Comparison of ENCODE assay signal across 16 cellular contexts in the genomic region with DNA sequence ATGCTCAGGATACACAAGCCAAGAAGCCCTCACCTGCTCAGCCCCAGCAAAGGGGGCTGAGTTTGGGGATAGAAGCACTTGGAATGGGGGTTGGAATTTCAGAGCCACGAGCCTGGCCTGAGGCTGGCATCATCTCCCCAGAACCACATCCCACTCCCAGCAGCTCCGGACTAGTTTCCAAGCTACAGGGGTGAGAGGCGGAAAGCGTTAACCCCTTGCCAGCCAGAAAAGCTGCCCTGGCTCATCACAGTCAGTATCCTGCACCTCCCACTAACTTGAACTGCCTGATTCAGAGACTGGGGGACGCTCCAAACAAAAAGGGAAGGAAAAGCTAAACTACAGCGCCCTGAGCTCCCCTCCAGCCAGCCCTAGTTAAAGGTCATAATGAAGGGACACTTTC. TPM values are rescaled to one million over a fixed set of nuclear protein-coding genes. Genes with fewer than 3 reads are reported as not detected.
DNase-seq lines count a peak whose midpoint lies in the region; ATAC-seq and TF ChIP-seq lines count a peak whose summit lies in the region.
"Had no signal": no experiment of that assay in that cellular context is flagged by ENCODE, and none has a peak within 500 bp of the region (broad histone marks: within the 10 kb centered on the region; RNA-seq: fewer than 3 reads in every experiment).

No MANE protein-coding gene starts in this region.

- H3K36me3 ChIP-seq in H7 (replicated peaks; ENCODE audit: control insufficient read depth, insufficient read depth, low read length), result no peaks in the 10 kb centered on the region
- H3K36me3 ChIP-seq in sigmoid colon, result no peaks in the 10 kb centered on the region
- H3K36me3 ChIP-seq in endodermal cell (ENCODE audit: control insufficient read depth, insufficient read depth, low read length), result no peaks in the 10 kb centered on the region

- POLR2A ChIA-PET in WTC11 (lab: Charles Lee), result no interaction called here

- intact Hi-C loops in sigmoid colon (cut with DNase I), result no loop called here

- H3K4me1 Mint-ChIP-seq in WTC11 (peaks cover 11% of the 10 kb centered on the region; the same call in 1 of the 2 replicates), endodermal cell (peaks cover 13% of the 10 kb centered on the region)

- peak; percentile 61 for DNase-seq in H7
- no peak for DNase-seq in WTC11 (ENCODE audit: low spot score)
- DNase-seq in mesenteric fat pad (ENCODE audit: low spot score), result peak; percentile 28
- peak; percentile 14 for DNase-seq in sigmoid colon
- no peak for DNase-seq in activated CD4-positive, alpha-beta T cell treated with anti-CD3 and anti-CD28 coated beads, Interleukin-2, amount 50 U/mL, for 48 hours
- no peak for DNase-seq in NCI-H1105 (lab: John Stamatoyannopoulos, UW)
- no peak for DNase-seq in GM20000 (ENCODE audit: low spot score)
- no peak for DNase-seq in endodermal cell
- DNase-seq: AML-193; Caco-2; CD4-positive, alpha-beta T cell; GDM1; HCEC 1CT had no signal

- 0 out of 2 replicates have a peak overlapping the region, but pooled peaks have one; percentile 15 for H3K27ac Mint-ChIP-seq in WTC11
- H3K27ac Mint-ChIP-seq in endodermal cell, result no peak overlapping the region
- H3K27ac Mint-ChIP-seq: CD4-positive, alpha-beta T cell had no signal

- CTCF ChIA-PET in WTC11 (lab: Charles Lee), result interaction anchor here (1.6 to 2.4 kb wide), 2 partner anchors 29 to 87 kb away, joined by 6 to 23 read pairs; no protein-coding TSS in a partner anchor

- TF ChIP-seq CTCF in WTC11 (IDR thresholded peaks at IDR 0.05), result no peak
- TF ChIP-seq CTCF in sigmoid colon (IDR thresholded peaks at IDR 0.05), result no peak
- no peak for TF ChIP-seq CTCF in GM20000 (IDR thresholded peaks at IDR 0.05; ENCODE audit: extremely low read depth, missing control alignments)
- no peak for TF ChIP-seq CTCF in endodermal cell (conservative IDR thresholded peaks at IDR 0.05)

- H3K27ac ChIP-seq in sigmoid colon (no peak overlapping the region), endodermal cell (ENCODE audit: low read depth, low read length) (no peak overlapping the region)
- H3K27ac ChIP-seq: A549, C4-2B had no signal

- H3K4me3 ChIP-seq in H7 (ENCODE audit: insufficient read depth, low read depth, low read length) (no peak overlapping the region), sigmoid colon (no peak overlapping the region), endodermal cell (ENCODE audit: low read length) (no peak overlapping the region)
- H3K4me3 ChIP-seq: A549 had no signal

- H3K9me3 ChIP-seq in sigmoid colon (no peaks in the 10 kb centered on the region), endodermal cell (ENCODE audit: control insufficient read depth, low read length) (no peaks in the 10 kb centered on the region)
- H3K9me3 ChIP-seq: A549, Caco-2 had no signal

- 57 to 62% methylated on average over 6 of the region's 6 CpGs for WGBS in sigmoid colon, 2 donors
- WGBS in endodermal cell (ENCODE audit: insufficient coverage in 1 of 2, insufficient read length in 1 of 2), 2 experiments, result 55 to 63% methylated on average over 1 to 6 of the region's 6 CpGs

- TF ChIP-seq EP300 in sigmoid colon (IDR thresholded peaks at IDR 0.05), result no peak

- no peak for TF ChIP-seq POLR2A in sigmoid colon (IDR thresholded peaks at IDR 0.05)

- no peaks in the 10 kb centered on the region for H3K9me3 Mint-ChIP-seq in WTC11
- H3K9me3 Mint-ChIP-seq in endodermal cell, result no peaks in the 10 kb centered on the region
- H3K9me3 Mint-ChIP-seq: CD4-positive, alpha-beta T cell had no signal

- H3K4me1 ChIP-seq in sigmoid colon (peaks cover 0 to 14% (median 5%) of the 10 kb centered on the region in 4 donors), endodermal cell (ENCODE audit: control insufficient read depth, insufficient read depth, low read length) (peaks cover 16% of the 10 kb centered on the region)
- H3K4me1 ChIP-seq: A549, Caco-2 had no signal

- H3K36me3 Mint-ChIP-seq in WTC11, result no peaks in the 10 kb centered on the region
- H3K36me3 Mint-ChIP-seq in endodermal cell (ENCODE audit: low read depth), result no peaks in the 10 kb centered on the region

- no peak overlapping the region for H3K9ac ChIP-seq in endodermal cell (ENCODE audit: extremely low read depth, low read length, poor library complexity, severe bottlenecking)

- H3K4me3 Mint-ChIP-seq in WTC11, result no peak overlapping the region
- no peak overlapping the region for H3K4me3 Mint-ChIP-seq in endodermal cell
- H3K4me3 Mint-ChIP-seq: CD4-positive, alpha-beta T cell had no signal

- H3K27me3 Mint-ChIP-seq in WTC11 (ENCODE audit: low read depth) (peaks cover 3% of the 10 kb centered on the region; the same call in 1 of the 2 replicates), endodermal cell (ENCODE audit: insufficient read depth) (peaks cover 17% of the 10 kb centered on the region)
- H3K27me3 Mint-ChIP-seq: CD4-positive, alpha-beta T cell had no signal

- peak; percentile 69 for ATAC-seq in WTC11
- ATAC-seq: A549 had no signal

- H3K27me3 ChIP-seq in H7 (ENCODE audit: control insufficient read depth, insufficient read depth, low read length), result no peaks in the 10 kb centered on the region; the same call in 1 of the 2 replicates
- H3K27me3 ChIP-seq in sigmoid colon, result no peaks in the 10 kb centered on the region
- peaks cover 13% of the 10 kb centered on the region for H3K27me3 ChIP-seq in endodermal cell (ENCODE audit: control insufficient read depth, insufficient read depth, low read length, poor library complexity, severe bottlenecking)

TF ChIP-seq in WTC11, 78 proteins besides CTCF, POLR2A, EP300 and RAD21 (continues in another document):
- TF ChIP-seq, protein P1, sequence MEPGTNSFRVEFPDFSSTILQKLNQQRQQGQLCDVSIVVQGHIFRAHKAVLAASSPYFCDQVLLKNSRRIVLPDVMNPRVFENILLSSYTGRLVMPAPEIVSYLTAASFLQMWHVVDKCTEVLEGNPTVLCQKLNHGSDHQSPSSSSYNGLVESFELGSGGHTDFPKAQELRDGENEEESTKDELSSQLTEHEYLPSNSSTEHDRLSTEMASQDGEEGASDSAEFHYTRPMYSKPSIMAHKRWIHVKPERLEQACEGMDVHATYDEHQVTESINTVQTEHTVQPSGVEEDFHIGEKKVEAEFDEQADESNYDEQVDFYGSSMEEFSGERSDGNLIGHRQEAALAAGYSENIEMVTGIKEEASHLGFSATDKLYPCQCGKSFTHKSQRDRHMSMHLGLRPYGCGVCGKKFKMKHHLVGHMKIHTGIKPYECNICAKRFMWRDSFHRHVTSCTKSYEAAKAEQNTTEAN (CRISPR knock-in tag; IDR thresholded peaks at IDR 0.05), result no peak
- TF ChIP-seq, protein P2, sequence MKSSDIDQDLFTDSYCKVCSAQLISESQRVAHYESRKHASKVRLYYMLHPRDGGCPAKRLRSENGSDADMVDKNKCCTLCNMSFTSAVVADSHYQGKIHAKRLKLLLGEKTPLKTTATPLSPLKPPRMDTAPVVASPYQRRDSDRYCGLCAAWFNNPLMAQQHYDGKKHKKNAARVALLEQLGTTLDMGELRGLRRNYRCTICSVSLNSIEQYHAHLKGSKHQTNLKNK (CRISPR knock-in tag; IDR thresholded peaks at IDR 0.05), result no peak
- no peak for TF ChIP-seq CREM (CRISPR knock-in tag; IDR thresholded peaks at IDR 0.05)
- TF ChIP-seq, protein P3, sequence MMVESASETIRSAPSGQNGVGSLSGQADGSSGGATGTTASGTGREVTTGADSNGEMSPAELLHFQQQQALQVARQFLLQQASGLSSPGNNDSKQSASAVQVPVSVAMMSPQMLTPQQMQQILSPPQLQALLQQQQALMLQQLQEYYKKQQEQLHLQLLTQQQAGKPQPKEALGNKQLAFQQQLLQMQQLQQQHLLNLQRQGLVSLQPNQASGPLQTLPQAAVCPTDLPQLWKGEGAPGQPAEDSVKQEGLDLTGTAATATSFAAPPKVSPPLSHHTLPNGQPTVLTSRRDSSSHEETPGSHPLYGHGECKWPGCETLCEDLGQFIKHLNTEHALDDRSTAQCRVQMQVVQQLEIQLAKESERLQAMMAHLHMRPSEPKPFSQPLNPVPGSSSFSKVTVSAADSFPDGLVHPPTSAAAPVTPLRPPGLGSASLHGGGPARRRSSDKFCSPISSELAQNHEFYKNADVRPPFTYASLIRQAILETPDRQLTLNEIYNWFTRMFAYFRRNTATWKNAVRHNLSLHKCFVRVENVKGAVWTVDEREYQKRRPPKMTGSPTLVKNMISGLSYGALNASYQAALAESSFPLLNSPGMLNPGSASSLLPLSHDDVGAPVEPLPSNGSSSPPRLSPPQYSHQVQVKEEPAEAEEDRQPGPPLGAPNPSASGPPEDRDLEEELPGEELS (CRISPR knock-in tag; IDR thresholded peaks at IDR 0.05), result no peak
- no peak for TF ChIP-seq JUN (CRISPR knock-in tag; IDR thresholded peaks at IDR 0.05)

RNA-seq across cellular contexts. Expression of gene CHST1, which starts 19.0 kb away (rescaled TPM):
- 0.87 and 0.89 TPM in 2 replicates for total RNA-seq in H7 (2014; rRNA removed; shearing (Covaris generic))
- total RNA-seq in WTC11 (2021) (2.4 to 2.6 TPM (median 2.4 TPM) in 3 replicates), mesenteric fat pad (3.2 TPM), sigmoid colon (1 to 10 TPM in 3 of 4 donors, under 1 TPM in 1; 0.55 to 1.5 (median 1.5) TPM), endodermal cell (1 to 10 TPM in 1 of 2 donors, under 1 TPM in 1; 0.95 to 1.6 TPM)
- 1 to 10 TPM in 1 of 3 donors, under 1 TPM in 2; 0.23 to 1.2 (median 0.60) TPM for polyA plus RNA-seq in sigmoid colon
- 3.1 TPM for polyA plus RNA-seq in endodermal cell (2013, experiment 1 of 2)
- polyA plus RNA-seq in endodermal cell (2013, experiment 2 of 2), result 3.4 TPM
- total RNA-seq: Caco-2; CD4-positive, alpha-beta T cell; HT-29 had no signal

Comparison
In these comparisons a context has a peak if more than half of its experiments do, and no peak if none do; other contexts are left out.
1. DNase-seq: peak in H7 (single experiment), mesenteric fat pad (single experiment) and sigmoid colon (single experiment); none in WTC11 (single experiment), activated CD4-positive, alpha-beta T cell treated with anti-CD3 and anti-CD28 coated beads, Interleukin-2, amount 50 U/mL, for 48 hours (0 of 2), NCI-H1105 (single experiment), GM20000 (single experiment) and endodermal cell (single experiment).